ENCODE assay signal across 8 cellular contexts in genomic region chr3:134487406-134487805, GRCh38.
DNase-seq lines count a peak whose midpoint lies in the region; ATAC-seq and TF ChIP-seq lines count a peak whose summit lies in the region.

No MANE protein-coding gene starts in this region.

- peak overlapping the region; percentile 96 for H3K4me3 Mint-ChIP-seq in activated T-cell treated with anti-CD3 and anti-CD28 coated beads, Interleukin-2, amount 50 U/mL, for 24 hours
- peak overlapping the region; percentile 56 for H3K4me3 Mint-ChIP-seq in dendritic cell treated with granulocyte-macrophage colony-stimulating factor and Interleukin-4, amounts not matched to agents 40 ng/mL and 50 ng/mL, for 4 days

- TF ChIP-seq POLR2A in NB4 (IDR thresholded peaks at IDR 0.05; ENCODE audit: extremely low read depth, insufficient read length) = no peak

- DNase-seq in activated T-cell treated with anti-CD3 and anti-CD28 coated beads, Interleukin-2, amount 50 U/mL, for 24 hours = no peak
- no peak for DNase-seq in activated T-cell treated with anti-CD3 and anti-CD28 coated beads for 4 hours
- peak; percentile 70 for DNase-seq in NB4 (ENCODE audit: low read depth)
- DNase-seq in pons (ENCODE audit: low spot score) = peak; percentile 50
- DNase-seq in NCI-H1930 (lab: John Stamatoyannopoulos, UW) = no peak

- H3K9me3 Mint-ChIP-seq in activated T-cell treated with anti-CD3 and anti-CD28 coated beads, Interleukin-2, amount 50 U/mL, for 24 hours = no peaks in the 10 kb centered on the region
- no peaks in the 10 kb centered on the region for H3K9me3 Mint-ChIP-seq in dendritic cell treated with granulocyte-macrophage colony-stimulating factor and Interleukin-4, amounts not matched to agents 40 ng/mL and 50 ng/mL, for 4 days

- no peaks in the 10 kb centered on the region for H3K27me3 Mint-ChIP-seq in activated T-cell treated with anti-CD3 and anti-CD28 coated beads, Interleukin-2, amount 50 U/mL, for 24 hours
- H3K27me3 Mint-ChIP-seq in dendritic cell treated with granulocyte-macrophage colony-stimulating factor and Interleukin-4, amounts not matched to agents 40 ng/mL and 50 ng/mL, for 4 days = no peaks in the 10 kb centered on the region

- peaks cover 43% of the 10 kb centered on the region for H3K36me3 Mint-ChIP-seq in activated T-cell treated with anti-CD3 and anti-CD28 coated beads, Interleukin-2, amount 50 U/mL, for 24 hours (ENCODE audit: low read depth)
- peaks cover 33% of the 10 kb centered on the region for H3K36me3 Mint-ChIP-seq in dendritic cell treated with granulocyte-macrophage colony-stimulating factor and Interleukin-4, amounts not matched to agents 40 ng/mL and 50 ng/mL, for 4 days (ENCODE audit: low read depth)

- H3K4me3 ChIP-seq in NB4 (ENCODE audit: low read depth, low read length) = peak overlapping the region; percentile 94

- peak overlapping the region; percentile 73 for H3K27ac Mint-ChIP-seq in activated T-cell treated with anti-CD3 and anti-CD28 coated beads, Interleukin-2, amount 50 U/mL, for 24 hours
- peak overlapping the region; percentile 98 for H3K27ac Mint-ChIP-seq in dendritic cell treated with granulocyte-macrophage colony-stimulating factor and Interleukin-4, amounts not matched to agents 40 ng/mL and 50 ng/mL, for 4 days

- H3K4me1 Mint-ChIP-seq in activated T-cell treated with anti-CD3 and anti-CD28 coated beads, Interleukin-2, amount 50 U/mL, for 24 hours (ENCODE audit: low read depth) = peaks cover 66% of the 10 kb centered on the region
- peaks cover 46% of the 10 kb centered on the region for H3K4me1 Mint-ChIP-seq in dendritic cell treated with granulocyte-macrophage colony-stimulating factor and Interleukin-4, amounts not matched to agents 40 ng/mL and 50 ng/mL, for 4 days (ENCODE audit: low read depth)

- intact Hi-C loops in dendritic cell treated with granulocyte-macrophage colony-stimulating factor and Interleukin-4, amounts not matched to agents 40 ng/mL and 50 ng/mL, for 4 days (cut with micrococcal nuclease) = loop anchor here (5.0 kb wide), 2 partner anchors 235 to 915 kb away; partner anchors contain the start of genes CDV3 and RYK

- no peak for ATAC-seq in HG02981 (IDR thresholded peaks at IDR 0.05; ENCODE audit: unreplicated experiment)
- ATAC-seq in activated CD4-positive, CD25-positive, alpha-beta regulatory T cell treated with anti-CD3 and anti-CD28 coated beads, Interleukin-2, amount 50 U/mL, for 24 hours = no peak

- no peak for TF ChIP-seq CTCF in NB4 (IDR thresholded peaks at IDR 0.05; ENCODE audit: low read depth, low read length)

Comparison
In these comparisons a context has a peak if more than half of its experiments do, and no peak if none do; other contexts are left out.
1. DNase-seq: peak in NB4 (single experiment) and pons (single experiment); none in activated T-cell treated with anti-CD3 and anti-CD28 coated beads, Interleukin-2, amount 50 U/mL, for 24 hours (single experiment), activated T-cell treated with anti-CD3 and anti-CD28 coated beads for 4 hours (single experiment) and NCI-H1930 (0 of 2).